ENCODE assay signal across 18 cellular contexts in the genomic region with DNA sequence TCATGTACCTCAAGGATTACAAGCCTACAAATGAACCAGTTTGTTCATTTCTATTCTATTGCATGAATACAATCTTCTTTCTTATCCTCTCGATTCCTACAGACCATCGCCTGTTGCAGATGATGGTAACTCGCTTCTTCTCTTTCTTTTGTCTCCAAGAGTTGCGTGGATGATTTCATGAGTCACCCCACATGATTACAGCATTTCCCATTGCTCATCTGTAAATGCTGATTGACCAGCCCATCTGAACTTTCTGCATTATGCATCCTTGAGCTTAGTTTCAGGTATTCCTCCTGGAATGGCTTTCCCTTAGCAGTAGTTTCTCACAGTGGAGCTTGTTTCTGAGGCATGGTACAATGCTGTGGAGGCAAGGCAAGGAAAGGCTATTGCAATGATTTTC.
"Had no signal": no experiment of that assay in that cellular context is flagged by ENCODE, and none has a peak within 500 bp of the region (broad histone marks: within the 10 kb centered on the region; RNA-seq: fewer than 3 reads in every experiment).

No MANE protein-coding gene starts in this region.

- H3K27ac ChIP-seq: heart left ventricle, neutrophil, right lobe of liver, testis, transverse colon had no signal

- FAIRE-seq: islet of Langerhans had no signal

- H3K4me3 ChIP-seq: heart left ventricle, right lobe of liver, testis, transverse colon had no signal

- DNase-seq: activated CD4-positive, alpha-beta memory T cell treated with anti-CD3 and anti-CD28 coated beads, Interleukin-2, amount 10 ng/mL, durations not matched to agents 7 days and 5 days; activated CD4-positive, alpha-beta T cell treated with anti-CD3 and anti-CD28 coated beads for 1 hour; activated CD4-positive, alpha-beta T cell treated with anti-CD3 and anti-CD28 coated beads, Interleukin-2, amount 10 ng/mL, durations not matched to agents 7 days and 5 days; activated CD8-positive, alpha-beta memory T cell treated with anti-CD3 and anti-CD28 coated beads, Interleukin-2, amount 50 U/mL, for 48 hours; activated naive CD8-positive, alpha-beta T cell treated with anti-CD3 and anti-CD28 coated beads, Interleukin-2, amount 50 U/mL, for 24 hours; activated T-cell treated with anti-CD3 and anti-CD28 coated beads, Interleukin-2, amount 50 U/mL, for 24 hours; amygdala; effector CD4-positive, alpha-beta T cell; heart left ventricle; left ventricle myocardium superior; right lobe of liver; stimulated activated CD4-positive, alpha-beta T cell treated with anti-CD3 and anti-CD28 coated beads, Interleukin-4, amount 100 ng/mL, for 1 hour; stimulated activated naive CD8-positive, alpha-beta T cell treated with anti-CD3 and anti-CD28 coated beads, Interleukin-15, Interleukin-2, amounts not matched to agents 100 U/mL and 50 U/mL, for 24 hours; T-helper 17 cell; testis; transverse colon had no signal
